ENCODE assay signal across 1 cellular context in the genomic region with DNA sequence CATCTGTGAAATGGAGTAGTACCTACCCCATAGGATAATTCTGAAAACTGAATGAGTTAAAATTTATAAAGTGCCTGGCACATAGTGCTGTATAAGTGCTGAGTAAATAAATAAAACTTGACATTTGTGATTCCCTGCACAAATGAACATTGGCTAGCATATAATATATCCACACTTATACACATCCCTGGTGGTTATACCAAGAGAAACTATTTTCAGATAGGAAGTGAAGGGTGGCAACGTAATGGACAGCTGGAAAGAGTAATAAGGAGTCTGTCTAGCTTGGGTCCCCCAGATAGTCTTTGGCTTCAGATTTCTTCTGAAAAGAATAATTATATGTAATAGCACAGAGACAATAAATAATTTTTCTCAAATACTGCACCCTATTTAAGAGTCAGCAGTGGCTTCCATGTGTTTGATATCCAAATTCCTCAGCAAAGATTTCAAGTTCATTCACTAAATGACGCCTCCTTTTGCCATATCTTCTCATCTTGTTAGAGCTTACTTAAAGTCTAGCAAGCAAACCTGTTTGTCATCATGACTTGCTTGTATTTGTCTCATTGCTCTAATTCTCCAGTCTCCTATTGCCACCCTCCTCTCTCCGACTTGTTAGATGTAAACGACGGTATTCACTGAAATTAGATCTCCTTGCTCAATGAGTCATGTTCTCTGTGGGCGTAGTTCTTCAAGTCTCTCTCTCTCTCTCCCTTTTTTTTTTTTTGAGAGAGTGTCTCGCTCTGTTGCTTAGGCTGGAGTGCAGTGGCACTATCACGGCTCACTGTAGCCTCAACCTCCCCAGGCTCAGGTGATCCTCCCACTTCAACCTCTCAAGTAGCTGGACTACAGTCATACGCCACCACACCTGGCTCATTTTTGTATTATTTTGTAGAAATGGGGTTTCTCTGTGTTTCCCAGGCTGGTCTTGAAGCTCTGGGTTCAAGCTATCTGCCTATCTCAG.
A peak's percentile ranks its signal among the peaks of the same experiment; 100 is the strongest.
TF ChIP-seq lines count a peak whose summit lies in the region.

No MANE protein-coding gene starts in this region.

TF ChIP-seq in K562, 482 proteins besides CTCF, POLR2A, EP300 and RAD21 (continued from another document and continues in another):
- TF ChIP-seq FIP1L1 (IDR thresholded peaks at IDR 0.05; ENCODE audit: low read depth, low read length, poor library complexity, severe bottlenecking) (no peak), MECOM (CRISPR knock-in tag; IDR thresholded peaks at IDR 0.05) (no peak), CTBP1 (IDR thresholded peaks at IDR 0.05; ENCODE audit: borderline replicate concordance) (peak; percentile 74), HDAC8 (tag; IDR thresholded peaks at IDR 0.05) (no peak), BDP1 (IDR thresholded peaks at IDR 0.05; ENCODE audit: insufficient read depth, insufficient read length) (no peak), NCOA6 (IDR thresholded peaks at IDR 0.05) (no peak), PTTG1 (tag; IDR thresholded peaks at IDR 0.05; ENCODE audit: low read depth) (no peak), RFX5 (IDR thresholded peaks at IDR 0.05; ENCODE audit: low read depth, low read length) (no peak), CBFA2T3 (IDR thresholded peaks at IDR 0.05) (peak; percentile 54), SRF (CRISPR knock-in tag; IDR thresholded peaks at IDR 0.05) (no peak; a peak in 1 of 4 replicates), KLF1 (tag; IDR thresholded peaks at IDR 0.05) (peak; percentile 55; the same call in 1 of the 2 replicates), KHSRP (IDR thresholded peaks at IDR 0.05) (no peak), CHD2 (IDR thresholded peaks at IDR 0.05; ENCODE audit: low read depth, low read length) (no peak), SAFB (IDR thresholded peaks at IDR 0.05; ENCODE audit: borderline replicate concordance, low read depth, low read length) (no peak), ZNF3 (CRISPR knock-in tag; IDR thresholded peaks at IDR 0.05) (no peak), ZEB2 (IDR thresholded peaks at IDR 0.05) (peak; percentile 68; the same call in 1 of the 2 replicates), POLR2H (tag; IDR thresholded peaks at IDR 0.05; ENCODE audit: low read depth) (peak; percentile 30; the same call in 1 of the 2 replicates), SOX6 (IDR thresholded peaks at IDR 0.05) (peak; percentile 71), DACH1 (IDR thresholded peaks at IDR 0.05; ENCODE audit: partially characterized antibody) (peak; percentile 74), MTA1 (IDR thresholded peaks at IDR 0.05; ENCODE audit: borderline replicate concordance) (peak; percentile 88), NFE2L1 (tag; IDR thresholded peaks at IDR 0.05; ENCODE audit: borderline replicate concordance, low read depth) (no peak), CC2D1A (IDR thresholded peaks at IDR 0.05) (0 out of 2 replicates have a peak, but pooled peaks have one; percentile 40), HMG20B (CRISPR knock-in tag; IDR thresholded peaks at IDR 0.05) (no peak), TBL1XR1 (IDR thresholded peaks at IDR 0.05; ENCODE audit: low read length in 2 of 2) (peak in 1 of 2 experiments; percentile 59; a peak in 1 of 4 replicates), ZNF436 (CRISPR knock-in tag; IDR thresholded peaks at IDR 0.05) (no peak), SMARCB1 (IDR thresholded peaks at IDR 0.05; ENCODE audit: insufficient read length, low read depth) (peak; percentile 97)
- TF ChIP-seq, protein P1, sequence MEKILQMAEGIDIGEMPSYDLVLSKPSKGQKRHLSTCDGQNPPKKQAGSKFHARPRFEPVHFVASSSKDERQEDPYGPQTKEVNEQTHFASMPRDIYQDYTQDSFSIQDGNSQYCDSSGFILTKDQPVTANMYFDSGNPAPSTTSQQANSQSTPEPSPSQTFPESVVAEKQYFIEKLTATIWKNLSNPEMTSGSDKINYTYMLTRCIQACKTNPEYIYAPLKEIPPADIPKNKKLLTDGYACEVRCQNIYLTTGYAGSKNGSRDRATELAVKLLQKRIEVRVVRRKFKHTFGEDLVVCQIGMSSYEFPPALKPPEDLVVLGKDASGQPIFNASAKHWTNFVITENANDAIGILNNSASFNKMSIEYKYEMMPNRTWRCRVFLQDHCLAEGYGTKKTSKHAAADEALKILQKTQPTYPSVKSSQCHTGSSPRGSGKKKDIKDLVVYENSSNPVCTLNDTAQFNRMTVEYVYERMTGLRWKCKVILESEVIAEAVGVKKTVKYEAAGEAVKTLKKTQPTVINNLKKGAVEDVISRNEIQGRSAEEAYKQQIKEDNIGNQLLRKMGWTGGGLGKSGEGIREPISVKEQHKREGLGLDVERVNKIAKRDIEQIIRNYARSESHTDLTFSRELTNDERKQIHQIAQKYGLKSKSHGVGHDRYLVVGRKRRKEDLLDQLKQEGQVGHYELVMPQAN (IDR thresholded peaks at IDR 0.05; ENCODE audit: borderline replicate concordance), result no peak; the same call in 1 of the 2 replicates
- TF ChIP-seq, protein P2, sequence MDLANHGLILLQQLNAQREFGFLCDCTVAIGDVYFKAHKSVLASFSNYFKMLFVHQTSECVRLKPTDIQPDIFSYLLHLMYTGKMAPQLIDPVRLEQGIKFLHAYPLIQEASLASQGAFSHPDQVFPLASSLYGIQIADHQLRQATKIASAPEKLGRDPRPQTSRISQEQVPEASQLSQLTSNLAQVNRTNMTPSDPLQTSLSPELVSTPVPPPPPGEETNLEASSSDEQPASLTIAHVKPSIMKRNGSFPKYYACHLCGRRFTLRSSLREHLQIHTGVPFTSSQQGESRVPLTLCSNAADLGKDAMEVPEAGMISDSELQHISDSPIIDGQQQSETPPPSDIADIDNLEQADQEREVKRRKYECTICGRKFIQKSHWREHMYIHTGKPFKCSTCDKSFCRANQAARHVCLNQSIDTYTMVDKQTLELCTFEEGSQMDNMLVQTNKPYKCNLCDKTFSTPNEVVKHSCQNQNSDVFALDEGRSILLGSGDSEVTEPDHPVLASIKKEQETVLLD (IDR thresholded peaks at IDR 0.05), result peak; percentile 87
- TF ChIP-seq, protein P3, sequence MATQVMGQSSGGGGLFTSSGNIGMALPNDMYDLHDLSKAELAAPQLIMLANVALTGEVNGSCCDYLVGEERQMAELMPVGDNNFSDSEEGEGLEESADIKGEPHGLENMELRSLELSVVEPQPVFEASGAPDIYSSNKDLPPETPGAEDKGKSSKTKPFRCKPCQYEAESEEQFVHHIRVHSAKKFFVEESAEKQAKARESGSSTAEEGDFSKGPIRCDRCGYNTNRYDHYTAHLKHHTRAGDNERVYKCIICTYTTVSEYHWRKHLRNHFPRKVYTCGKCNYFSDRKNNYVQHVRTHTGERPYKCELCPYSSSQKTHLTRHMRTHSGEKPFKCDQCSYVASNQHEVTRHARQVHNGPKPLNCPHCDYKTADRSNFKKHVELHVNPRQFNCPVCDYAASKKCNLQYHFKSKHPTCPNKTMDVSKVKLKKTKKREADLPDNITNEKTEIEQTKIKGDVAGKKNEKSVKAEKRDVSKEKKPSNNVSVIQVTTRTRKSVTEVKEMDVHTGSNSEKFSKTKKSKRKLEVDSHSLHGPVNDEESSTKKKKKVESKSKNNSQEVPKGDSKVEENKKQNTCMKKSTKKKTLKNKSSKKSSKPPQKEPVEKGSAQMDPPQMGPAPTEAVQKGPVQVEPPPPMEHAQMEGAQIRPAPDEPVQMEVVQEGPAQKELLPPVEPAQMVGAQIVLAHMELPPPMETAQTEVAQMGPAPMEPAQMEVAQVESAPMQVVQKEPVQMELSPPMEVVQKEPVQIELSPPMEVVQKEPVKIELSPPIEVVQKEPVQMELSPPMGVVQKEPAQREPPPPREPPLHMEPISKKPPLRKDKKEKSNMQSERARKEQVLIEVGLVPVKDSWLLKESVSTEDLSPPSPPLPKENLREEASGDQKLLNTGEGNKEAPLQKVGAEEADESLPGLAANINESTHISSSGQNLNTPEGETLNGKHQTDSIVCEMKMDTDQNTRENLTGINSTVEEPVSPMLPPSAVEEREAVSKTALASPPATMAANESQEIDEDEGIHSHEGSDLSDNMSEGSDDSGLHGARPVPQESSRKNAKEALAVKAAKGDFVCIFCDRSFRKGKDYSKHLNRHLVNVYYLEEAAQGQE (CRISPR knock-in tag; IDR thresholded peaks at IDR 0.05; ENCODE audit: low read depth), result no peak
- TF ChIP-seq, protein P4, sequence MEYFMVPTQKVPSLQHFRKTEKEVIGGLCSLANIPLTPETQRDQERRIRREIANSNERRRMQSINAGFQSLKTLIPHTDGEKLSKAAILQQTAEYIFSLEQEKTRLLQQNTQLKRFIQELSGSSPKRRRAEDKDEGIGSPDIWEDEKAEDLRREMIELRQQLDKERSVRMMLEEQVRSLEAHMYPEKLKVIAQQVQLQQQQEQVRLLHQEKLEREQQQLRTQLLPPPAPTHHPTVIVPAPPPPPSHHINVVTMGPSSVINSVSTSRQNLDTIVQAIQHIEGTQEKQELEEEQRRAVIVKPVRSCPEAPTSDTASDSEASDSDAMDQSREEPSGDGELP (CRISPR knock-in tag; IDR thresholded peaks at IDR 0.05; ENCODE audit: borderline replicate concordance), result peak; percentile 45; the same call in 1 of the 2 replicates
- TF ChIP-seq, protein P5, sequence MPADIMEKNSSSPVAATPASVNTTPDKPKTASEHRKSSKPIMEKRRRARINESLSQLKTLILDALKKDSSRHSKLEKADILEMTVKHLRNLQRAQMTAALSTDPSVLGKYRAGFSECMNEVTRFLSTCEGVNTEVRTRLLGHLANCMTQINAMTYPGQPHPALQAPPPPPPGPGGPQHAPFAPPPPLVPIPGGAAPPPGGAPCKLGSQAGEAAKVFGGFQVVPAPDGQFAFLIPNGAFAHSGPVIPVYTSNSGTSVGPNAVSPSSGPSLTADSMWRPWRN (IDR thresholded peaks at IDR 0.05; ENCODE audit: low read depth), result no peak
- TF ChIP-seq, protein P6, sequence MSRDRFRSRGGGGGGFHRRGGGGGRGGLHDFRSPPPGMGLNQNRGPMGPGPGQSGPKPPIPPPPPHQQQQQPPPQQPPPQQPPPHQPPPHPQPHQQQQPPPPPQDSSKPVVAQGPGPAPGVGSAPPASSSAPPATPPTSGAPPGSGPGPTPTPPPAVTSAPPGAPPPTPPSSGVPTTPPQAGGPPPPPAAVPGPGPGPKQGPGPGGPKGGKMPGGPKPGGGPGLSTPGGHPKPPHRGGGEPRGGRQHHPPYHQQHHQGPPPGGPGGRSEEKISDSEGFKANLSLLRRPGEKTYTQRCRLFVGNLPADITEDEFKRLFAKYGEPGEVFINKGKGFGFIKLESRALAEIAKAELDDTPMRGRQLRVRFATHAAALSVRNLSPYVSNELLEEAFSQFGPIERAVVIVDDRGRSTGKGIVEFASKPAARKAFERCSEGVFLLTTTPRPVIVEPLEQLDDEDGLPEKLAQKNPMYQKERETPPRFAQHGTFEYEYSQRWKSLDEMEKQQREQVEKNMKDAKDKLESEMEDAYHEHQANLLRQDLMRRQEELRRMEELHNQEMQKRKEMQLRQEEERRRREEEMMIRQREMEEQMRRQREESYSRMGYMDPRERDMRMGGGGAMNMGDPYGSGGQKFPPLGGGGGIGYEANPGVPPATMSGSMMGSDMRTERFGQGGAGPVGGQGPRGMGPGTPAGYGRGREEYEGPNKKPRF (IDR thresholded peaks at IDR 0.05; ENCODE audit: low read depth, low read length), result no peak
- TF ChIP-seq, protein P7, sequence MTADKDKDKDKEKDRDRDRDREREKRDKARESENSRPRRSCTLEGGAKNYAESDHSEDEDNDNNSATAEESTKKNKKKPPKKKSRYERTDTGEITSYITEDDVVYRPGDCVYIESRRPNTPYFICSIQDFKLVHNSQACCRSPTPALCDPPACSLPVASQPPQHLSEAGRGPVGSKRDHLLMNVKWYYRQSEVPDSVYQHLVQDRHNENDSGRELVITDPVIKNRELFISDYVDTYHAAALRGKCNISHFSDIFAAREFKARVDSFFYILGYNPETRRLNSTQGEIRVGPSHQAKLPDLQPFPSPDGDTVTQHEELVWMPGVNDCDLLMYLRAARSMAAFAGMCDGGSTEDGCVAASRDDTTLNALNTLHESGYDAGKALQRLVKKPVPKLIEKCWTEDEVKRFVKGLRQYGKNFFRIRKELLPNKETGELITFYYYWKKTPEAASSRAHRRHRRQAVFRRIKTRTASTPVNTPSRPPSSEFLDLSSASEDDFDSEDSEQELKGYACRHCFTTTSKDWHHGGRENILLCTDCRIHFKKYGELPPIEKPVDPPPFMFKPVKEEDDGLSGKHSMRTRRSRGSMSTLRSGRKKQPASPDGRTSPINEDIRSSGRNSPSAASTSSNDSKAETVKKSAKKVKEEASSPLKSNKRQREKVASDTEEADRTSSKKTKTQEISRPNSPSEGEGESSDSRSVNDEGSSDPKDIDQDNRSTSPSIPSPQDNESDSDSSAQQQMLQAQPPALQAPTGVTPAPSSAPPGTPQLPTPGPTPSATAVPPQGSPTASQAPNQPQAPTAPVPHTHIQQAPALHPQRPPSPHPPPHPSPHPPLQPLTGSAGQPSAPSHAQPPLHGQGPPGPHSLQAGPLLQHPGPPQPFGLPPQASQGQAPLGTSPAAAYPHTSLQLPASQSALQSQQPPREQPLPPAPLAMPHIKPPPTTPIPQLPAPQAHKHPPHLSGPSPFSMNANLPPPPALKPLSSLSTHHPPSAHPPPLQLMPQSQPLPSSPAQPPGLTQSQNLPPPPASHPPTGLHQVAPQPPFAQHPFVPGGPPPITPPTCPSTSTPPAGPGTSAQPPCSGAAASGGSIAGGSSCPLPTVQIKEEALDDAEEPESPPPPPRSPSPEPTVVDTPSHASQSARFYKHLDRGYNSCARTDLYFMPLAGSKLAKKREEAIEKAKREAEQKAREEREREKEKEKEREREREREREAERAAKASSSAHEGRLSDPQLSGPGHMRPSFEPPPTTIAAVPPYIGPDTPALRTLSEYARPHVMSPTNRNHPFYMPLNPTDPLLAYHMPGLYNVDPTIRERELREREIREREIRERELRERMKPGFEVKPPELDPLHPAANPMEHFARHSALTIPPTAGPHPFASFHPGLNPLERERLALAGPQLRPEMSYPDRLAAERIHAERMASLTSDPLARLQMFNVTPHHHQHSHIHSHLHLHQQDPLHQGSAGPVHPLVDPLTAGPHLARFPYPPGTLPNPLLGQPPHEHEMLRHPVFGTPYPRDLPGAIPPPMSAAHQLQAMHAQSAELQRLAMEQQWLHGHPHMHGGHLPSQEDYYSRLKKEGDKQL (CRISPR knock-in tag; IDR thresholded peaks at IDR 0.05; ENCODE audit: borderline replicate concordance), result no peak
- TF ChIP-seq, protein P8, sequence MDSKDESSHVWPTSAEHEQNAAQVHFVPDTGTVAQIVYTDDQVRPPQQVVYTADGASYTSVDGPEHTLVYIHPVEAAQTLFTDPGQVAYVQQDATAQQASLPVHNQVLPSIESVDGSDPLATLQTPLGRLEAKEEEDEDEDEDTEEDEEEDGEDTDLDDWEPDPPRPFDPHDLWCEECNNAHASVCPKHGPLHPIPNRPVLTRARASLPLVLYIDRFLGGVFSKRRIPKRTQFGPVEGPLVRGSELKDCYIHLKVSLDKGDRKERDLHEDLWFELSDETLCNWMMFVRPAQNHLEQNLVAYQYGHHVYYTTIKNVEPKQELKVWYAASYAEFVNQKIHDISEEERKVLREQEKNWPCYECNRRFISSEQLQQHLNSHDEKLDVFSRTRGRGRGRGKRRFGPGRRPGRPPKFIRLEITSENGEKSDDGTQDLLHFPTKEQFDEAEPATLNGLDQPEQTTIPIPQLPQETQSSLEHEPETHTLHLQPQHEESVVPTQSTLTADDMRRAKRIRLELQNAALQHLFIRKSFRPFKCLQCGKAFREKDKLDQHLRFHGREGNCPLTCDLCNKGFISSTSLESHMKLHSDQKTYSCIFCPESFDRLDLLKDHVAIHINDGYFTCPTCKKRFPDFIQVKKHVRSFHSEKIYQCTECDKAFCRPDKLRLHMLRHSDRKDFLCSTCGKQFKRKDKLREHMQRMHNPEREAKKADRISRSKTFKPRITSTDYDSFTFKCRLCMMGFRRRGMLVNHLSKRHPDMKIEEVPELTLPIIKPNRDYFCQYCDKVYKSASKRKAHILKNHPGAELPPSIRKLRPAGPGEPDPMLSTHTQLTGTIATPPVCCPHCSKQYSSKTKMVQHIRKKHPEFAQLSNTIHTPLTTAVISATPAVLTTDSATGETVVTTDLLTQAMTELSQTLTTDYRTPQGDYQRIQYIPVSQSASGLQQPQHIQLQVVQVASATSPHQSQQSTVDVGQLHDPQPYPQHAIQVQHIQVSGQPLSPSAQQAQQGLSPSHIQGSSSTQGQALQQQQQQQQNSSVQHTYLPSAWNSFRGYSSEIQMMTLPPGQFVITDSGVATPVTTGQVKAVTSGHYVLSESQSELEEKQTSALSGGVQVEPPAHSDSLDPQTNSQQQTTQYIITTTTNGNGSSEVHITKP (IDR thresholded peaks at IDR 0.05; ENCODE audit: partially characterized antibody), result peak; percentile 58
